In genomic region chr9:116673375-116673774, GRCh38 we compare ENCODE assay signal across 25 cellular contexts.
"Had no signal": no experiment of that assay in that cellular context is flagged by ENCODE, and none has a peak within 500 bp of the region (broad histone marks: within the 10 kb centered on the region; RNA-seq: fewer than 3 reads in every experiment).

No MANE protein-coding gene starts in this region.

- DNase-seq: dermis blood vessel endothelial cell; effector CD4-positive, alpha-beta T cell; foreskin fibroblast; kidney; left cardiac atrium; left ventricle myocardium inferior; lower lobe of right lung; natural killer cell; ovary; sigmoid colon; stimulated activated CD4-positive, alpha-beta T cell treated with anti-CD3 and anti-CD28 coated beads, Interleukin-2, amount 100 ng/mL, for 24 hours; stimulated activated CD4-positive, alpha-beta T cell treated with anti-CD3 and anti-CD28 coated beads, Interleukin-4, amount 100 ng/mL, for 4 hours; stimulated activated naive B cell treated with anti-CD40 and anti-IgM and Interleukin-4, amounts not matched to agents 10 μg/mL and 1 μg/mL and 100 μg/mL, for 72 hours; stimulated activated naive CD8-positive, alpha-beta T cell treated with anti-CD3 and anti-CD28 coated beads, Interleukin-15, amount 100 ng/mL, for 72 hours; testis; transverse colon had no signal

- H3K79me2 ChIP-seq: hepatocyte had no signal

- H3K9me3 ChIP-seq: ovary, testis had no signal

- H3K4me1 Mint-ChIP-seq: memory B cell; mesothelial cell of epicardium; natural killer cell; stimulated activated naive B cell treated with anti-CD40 and anti-IgM and Interleukin-4, amounts not matched to agents 10 μg/mL and 1 μg/mL and 100 μg/mL, for 72 hours; stimulated activated naive CD8-positive, alpha-beta T cell treated with anti-CD3 and anti-CD28 coated beads, Interleukin-15, amount 100 ng/mL, for 72 hours had no signal

- H3K27me3 ChIP-seq: gastroesophageal sphincter, hepatocyte, ovary, right atrium auricular region, sigmoid colon, testis, transverse colon had no signal

- FAIRE-seq: colon, kidney had no signal

- H3K4me3 ChIP-seq: gastroesophageal sphincter, hepatocyte, left ventricle myocardium inferior, lower lobe of right lung, ovary, right atrium auricular region, sigmoid colon, skin epidermis, testis, transverse colon had no signal

- H3K4me2 ChIP-seq: hepatocyte had no signal

- H3K36me3 Mint-ChIP-seq: natural killer cell had no signal

- H3K27ac ChIP-seq: gastroesophageal sphincter, hepatocyte, left ventricle myocardium inferior, lower lobe of right lung, ovary, right atrium auricular region, sigmoid colon, skin epidermis, testis, transverse colon had no signal

- H3K36me3 ChIP-seq: gastroesophageal sphincter, left ventricle myocardium inferior, lower lobe of right lung, ovary, right atrium auricular region, sigmoid colon had no signal

- H3K27ac Mint-ChIP-seq: memory B cell; mesothelial cell of epicardium; natural killer cell; stimulated activated naive B cell treated with anti-CD40 and anti-IgM and Interleukin-4, amounts not matched to agents 10 μg/mL and 1 μg/mL and 100 μg/mL, for 72 hours; stimulated activated naive CD8-positive, alpha-beta T cell treated with anti-CD3 and anti-CD28 coated beads, Interleukin-15, amount 100 ng/mL, for 72 hours had no signal

- H3K4me3 Mint-ChIP-seq: memory B cell; mesothelial cell of epicardium; natural killer cell; neural crest cell; stimulated activated naive B cell treated with anti-CD40 and anti-IgM and Interleukin-4, amounts not matched to agents 10 μg/mL and 1 μg/mL and 100 μg/mL, for 72 hours; stimulated activated naive CD8-positive, alpha-beta T cell treated with anti-CD3 and anti-CD28 coated beads, Interleukin-15, amount 100 ng/mL, for 72 hours had no signal

- H2AFZ ChIP-seq: hepatocyte had no signal

- H3K27me3 Mint-ChIP-seq: memory B cell; stimulated activated naive CD8-positive, alpha-beta T cell treated with anti-CD3 and anti-CD28 coated beads, Interleukin-15, amount 100 ng/mL, for 72 hours had no signal

- ATAC-seq: esophagus mucosa; gastroesophageal sphincter; left cardiac atrium; lower lobe of right lung; natural killer cell; stimulated activated naive B cell treated with anti-CD40 and anti-IgM and Interleukin-4, amounts not matched to agents 10 μg/mL and 1 μg/mL and 100 μg/mL, for 72 hours; stimulated activated naive CD8-positive, alpha-beta T cell treated with anti-CD3 and anti-CD28 coated beads, Interleukin-15, amount 100 ng/mL, for 72 hours had no signal

- H3K4me1 ChIP-seq: gastroesophageal sphincter, left ventricle myocardium inferior, lower lobe of right lung, right atrium auricular region, sigmoid colon, testis, transverse colon had no signal
